In the genomic region with DNA sequence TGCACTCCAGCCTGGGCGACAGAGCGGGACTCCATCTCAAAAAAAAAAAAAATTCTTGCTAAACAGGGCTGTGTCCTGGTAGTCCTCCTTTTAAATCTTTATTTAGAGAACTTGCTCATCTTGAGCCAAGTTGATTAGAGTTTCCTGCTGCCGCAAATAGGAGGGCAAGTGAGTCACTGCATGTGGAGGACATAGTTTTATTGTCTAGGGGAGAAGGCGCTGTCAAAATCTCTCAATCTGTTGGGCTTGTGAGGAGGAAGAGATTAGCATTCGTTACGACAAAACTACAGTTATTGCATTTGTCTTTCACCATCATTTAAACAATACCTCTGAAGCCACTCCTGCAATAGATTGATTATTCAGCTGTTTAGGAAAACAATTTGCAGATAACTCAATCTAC, we compare ENCODE assay signal across 29 cellular contexts. TPM values are rescaled to one million over a fixed set of nuclear protein-coding genes. Genes with fewer than 3 reads are reported as not detected.
DNase-seq lines count a peak whose midpoint lies in the region; ATAC-seq, FAIRE-seq and TF ChIP-seq lines count a peak whose summit lies in the region.
"Had no signal": no experiment of that assay in that cellular context is flagged by ENCODE, and none has a peak within 500 bp of the region (broad histone marks: within the 10 kb centered on the region; RNA-seq: fewer than 3 reads in every experiment).

No MANE protein-coding gene starts in this region.

- TF ChIP-seq POLR2A in GM12878 (IDR thresholded peaks at IDR 0.05; ENCODE audit: low read depth, low read length) = no peak

- H3K36me3 ChIP-seq in GM12878 (ENCODE audit: control insufficient read depth in 2 of 2, insufficient read depth in 2 of 2, low read length in 1 of 2) (no peaks in the 10 kb centered on the region), osteoblast (ENCODE audit: insufficient read depth, low read length) (no peaks in the 10 kb centered on the region), smooth muscle cell (ENCODE audit: low read depth) (no peaks in the 10 kb centered on the region)
- no peaks in the 10 kb centered on the region for H3K36me3 ChIP-seq in CD8-positive, alpha-beta T cell (ENCODE audit: insufficient read depth, low read length)
- H3K36me3 ChIP-seq: brain microvascular endothelial cell, ovary, transverse colon had no signal

- H3K27ac ChIP-seq in GM12878 (ENCODE audit: control insufficient read depth, insufficient read depth) (no peak overlapping the region), osteoblast (ENCODE audit: low read depth, low read length) (no peak overlapping the region), smooth muscle cell (ENCODE audit: low read depth) (no peak overlapping the region)
- no peak overlapping the region for H3K27ac ChIP-seq in CD8-positive, alpha-beta T cell (ENCODE audit: low read depth, low read length)
- H3K27ac ChIP-seq: 22Rv1, brain microvascular endothelial cell, ovary had no signal

- H3K27me3 Mint-ChIP-seq in T-helper 1 cell treated with Interleukin-12 subunit alpha and Interleukin-12 subunit beta and Interleukin-4 antibody, amounts not matched to agents 30 μg/mL and 1 μg/mL, for 36 hours (ENCODE audit: low read depth) = no peaks in the 10 kb centered on the region
- peaks cover 10% of the 10 kb centered on the region for H3K27me3 Mint-ChIP-seq in CD8-positive, alpha-beta T cell (ENCODE audit: low read depth)

- H3K79me2 ChIP-seq in GM12878 (ENCODE audit: control insufficient read depth, insufficient read depth, low read length) (no peaks in the 10 kb centered on the region), osteoblast (ENCODE audit: insufficient read depth, low read length) (no peaks in the 10 kb centered on the region), smooth muscle cell (ENCODE audit: low read depth) (no peaks in the 10 kb centered on the region)

- no peak for TF ChIP-seq CTCF in GM12878 (IDR thresholded peaks at IDR 0.05 in 2 of 3, conservative IDR thresholded peaks at IDR 0.05 in 1 of 3; ENCODE audit: control insufficient read depth in 2 of 3, extremely low read depth in 1 of 3, insufficient read depth in 1 of 3, low read depth in 3 of 3, low read length in 3 of 3)
- no peak for TF ChIP-seq CTCF in osteoblast (IDR thresholded peaks at IDR 0.05; ENCODE audit: extremely low read depth, low read depth, low read length)
- TF ChIP-seq CTCF in CD8-positive, alpha-beta T cell (IDR thresholded peaks at IDR 0.05) = no peak
- no peak for TF ChIP-seq CTCF in smooth muscle cell (IDR thresholded peaks at IDR 0.05; ENCODE audit: borderline replicate concordance, insufficient read depth, poor library complexity, severe bottlenecking)

- peak overlapping the region; percentile 22 for H3K27ac Mint-ChIP-seq in T-helper 1 cell treated with Interleukin-12 subunit alpha and Interleukin-12 subunit beta and Interleukin-4 antibody, amounts not matched to agents 30 μg/mL and 1 μg/mL, for 36 hours
- H3K27ac Mint-ChIP-seq in CD8-positive, alpha-beta T cell = no peak overlapping the region
- H3K27ac Mint-ChIP-seq: activated naive CD4-positive, alpha-beta T cell treated with anti-CD3 and anti-CD28 coated beads, Interleukin-2, amount 50 U/mL, for 72 hours; CD4-positive, alpha-beta T cell; HFFc6; nephron progenitor cell; stimulated activated memory B cell treated with anti-CD40 and anti-IgM and Interleukin-4, amounts not matched to agents 10 μg/mL and 1 μg/mL and 100 μg/mL, for 72 hours; T-cell had no signal

- SMC1A ChIA-PET in GM12878 (lab: Charles Lee; ENCODE audit: uncharacterized antibody, unreplicated experiment) = no interaction called here

- no peak overlapping the region for H3K4me3 Mint-ChIP-seq in T-helper 1 cell treated with Interleukin-12 subunit alpha and Interleukin-12 subunit beta and Interleukin-4 antibody, amounts not matched to agents 30 μg/mL and 1 μg/mL, for 36 hours
- H3K4me3 Mint-ChIP-seq in CD8-positive, alpha-beta T cell = no peak overlapping the region
- H3K4me3 Mint-ChIP-seq: CD4-positive, alpha-beta T cell; HFFc6; nephron progenitor cell; stimulated activated memory B cell treated with anti-CD40 and anti-IgM and Interleukin-4, amounts not matched to agents 10 μg/mL and 1 μg/mL and 100 μg/mL, for 72 hours; T-cell had no signal

- H3K9ac ChIP-seq in GM12878 (ENCODE audit: control insufficient read depth, insufficient read depth, low read length) (no peak overlapping the region), smooth muscle cell (ENCODE audit: low read depth) (no peak overlapping the region)

- RAD21 ChIA-PET in GM12878 (lab: Charles Lee; ENCODE audit: unreplicated experiment) = interaction anchor here (0.7 kb wide), 1 partner anchor 101 kb away, joined by 4 read pairs; no protein-coding TSS in a partner anchor

- TF ChIP-seq RAD21 in GM12878 (IDR thresholded peaks at IDR 0.05; ENCODE audit: insufficient read depth, low read depth, low read length) = no peak

- BruUV-seq in GM12878 (replicated peaks; lab: Mats Ljungman, UMichigan) = no TSS peak

- POLR2A ChIA-PET in GM12878 (lab: Charles Lee) = interaction anchor here (0.6 kb wide), 1 partner anchor 51 kb away, joined by 4 read pairs; no protein-coding TSS in a partner anchor
- POLR2A ChIA-PET in CD8-positive, alpha-beta T cell (lab: Charles Lee) = no interaction called here

- WGBS in GM12878 (ENCODE audit: insufficient coverage, insufficient replicate concordance, low lambda C conversion rate, missing lambda C conversion rate) = 78% methylated on average over 6 of the region's 6 CpGs
- WGBS in smooth muscle cell (ENCODE audit: low lambda C conversion rate) = 63% methylated on average over 6 of the region's 6 CpGs

- H3F3A ChIP-seq in smooth muscle cell (ENCODE audit: low read depth) = no peaks in the 10 kb centered on the region

- H3K9me3 ChIP-seq in GM12878 (replicated peaks; ENCODE audit: control insufficient read depth, insufficient read depth, low read length) = no peaks in the 10 kb centered on the region; the same call in 2 of the 3 replicates
- H3K9me3 ChIP-seq in osteoblast (ENCODE audit: low read depth, low read length) = no peaks in the 10 kb centered on the region
- no peaks in the 10 kb centered on the region for H3K9me3 ChIP-seq in CD8-positive, alpha-beta T cell (ENCODE audit: low read length)
- no peaks in the 10 kb centered on the region for H3K9me3 ChIP-seq in smooth muscle cell (replicated peaks; ENCODE audit: low read depth)
- H3K9me3 ChIP-seq: ovary, transverse colon had no signal

- H3K9me3 Mint-ChIP-seq in T-helper 1 cell treated with Interleukin-12 subunit alpha and Interleukin-12 subunit beta and Interleukin-4 antibody, amounts not matched to agents 30 μg/mL and 1 μg/mL, for 36 hours = peaks cover 30% of the 10 kb centered on the region
- no peaks in the 10 kb centered on the region for H3K9me3 Mint-ChIP-seq in CD8-positive, alpha-beta T cell
- H3K9me3 Mint-ChIP-seq: activated naive CD4-positive, alpha-beta T cell treated with anti-CD3 and anti-CD28 coated beads, Interleukin-2, amount 50 U/mL, for 72 hours; CD4-positive, alpha-beta T cell; HFFc6; nephron progenitor cell; stimulated activated memory B cell treated with anti-CD40 and anti-IgM and Interleukin-4, amounts not matched to agents 10 μg/mL and 1 μg/mL and 100 μg/mL, for 72 hours; T-cell had no signal

- H3K4me2 ChIP-seq in GM12878 (ENCODE audit: control insufficient read depth, insufficient read depth) = no peak overlapping the region
- H3K4me2 ChIP-seq in osteoblast (ENCODE audit: insufficient read depth, low read length) = no peak overlapping the region
- no peak overlapping the region for H3K4me2 ChIP-seq in smooth muscle cell

- H2AFZ ChIP-seq in GM12878 (ENCODE audit: control insufficient read depth, low read depth, low read length) = no peak overlapping the region
- no peak overlapping the region for H2AFZ ChIP-seq in osteoblast (ENCODE audit: low read length)
- H2AFZ ChIP-seq in smooth muscle cell (ENCODE audit: low read depth) = no peak overlapping the region

- CTCF ChIA-PET in GM12878 (lab: Yijun Ruan, JAX) = no interaction called here
- CTCF ChIA-PET in CD8-positive, alpha-beta T cell (lab: Charles Lee) = no interaction called here

- H3K27me3 ChIP-seq in GM12878 (replicated peaks in 1 of 2; ENCODE audit: control insufficient read depth in 2 of 2, insufficient read depth in 2 of 2, low read length in 1 of 2) = peaks cover 0 to 5% of the 10 kb centered on the region in 2 experiments; a peak in 3 of 4 replicates
- H3K27me3 ChIP-seq in osteoblast (ENCODE audit: insufficient read depth, low read length) = peaks cover 42% of the 10 kb centered on the region
- no peaks in the 10 kb centered on the region for H3K27me3 ChIP-seq in CD8-positive, alpha-beta T cell (ENCODE audit: insufficient read depth, low read length)
- H3K27me3 ChIP-seq in smooth muscle cell (ENCODE audit: low read depth) = no peaks in the 10 kb centered on the region
- H3K27me3 ChIP-seq: ovary, transverse colon had no signal

- no peak for TF ChIP-seq EP300 in GM12878 (IDR thresholded peaks at IDR 0.05; ENCODE audit: borderline replicate concordance in 1 of 2, control insufficient read depth in 1 of 2, low read depth in 2 of 2, low read length in 2 of 2)

- H3K4me1 Mint-ChIP-seq in T-helper 1 cell treated with Interleukin-12 subunit alpha and Interleukin-12 subunit beta and Interleukin-4 antibody, amounts not matched to agents 30 μg/mL and 1 μg/mL, for 36 hours (ENCODE audit: low read depth) = peaks cover 40% of the 10 kb centered on the region
- H3K4me1 Mint-ChIP-seq in CD8-positive, alpha-beta T cell (ENCODE audit: low read depth) = peaks cover 26% of the 10 kb centered on the region

- H3K36me3 Mint-ChIP-seq in T-helper 1 cell treated with Interleukin-12 subunit alpha and Interleukin-12 subunit beta and Interleukin-4 antibody, amounts not matched to agents 30 μg/mL and 1 μg/mL, for 36 hours (ENCODE audit: low read depth) = peaks cover 33% of the 10 kb centered on the region
- H3K36me3 Mint-ChIP-seq in CD8-positive, alpha-beta T cell = no peaks in the 10 kb centered on the region
- H3K36me3 Mint-ChIP-seq: stimulated activated memory B cell treated with anti-CD40 and anti-IgM and Interleukin-4, amounts not matched to agents 10 μg/mL and 1 μg/mL and 100 μg/mL, for 72 hours; T-cell had no signal

- intact Hi-C loops in GM12878 (cut with micrococcal nuclease; ENCODE audit: unreplicated experiment) = no loop called here
- intact Hi-C loops in CD8-positive, alpha-beta T cell (cut with DNase I, micrococcal nuclease) = no loop called here

- in situ Hi-C loops in GM12878 (cut with MboI) = no loop called here

- no peak for DNase-seq in T-helper 1 cell
- DNase-seq in NOMO-1 treated with DMSO at 0.1 percent for 48 hours (lab: John Stamatoyannopoulos, UW; ENCODE audit: unreplicated experiment) = peak; percentile 95
- DNase-seq in GM12878 (ENCODE audit: low read depth, low spot score) = no peak
- DNase-seq in osteoblast (ENCODE audit: insufficient read length, low spot score, missing footprints) = peak; percentile 57
- no peak for DNase-seq in CD8-positive, alpha-beta T cell
- no peak for DNase-seq in smooth muscle cell (lab: John Stamatoyannopoulos, UW; ENCODE audit: unreplicated experiment)
- DNase-seq: activated T-cell treated with anti-CD3 and anti-CD28 coated beads for 4 hours; amygdala; brain microvascular endothelial cell; CD4-positive, alpha-beta T cell; HFFc6; NCI-H1436; NCI-H2081 treated with DMSO at 0.1 percent for 48 hours; NCI-H748 treated with DMSO at 0.1 percent for 48 hours; nephron progenitor cell; RPMI8226; T-cell; transverse colon had no signal

- FAIRE-seq in GM12878 (lab: Jason Lieb, UNC) = peak; percentile 27
- FAIRE-seq: D721Med, H1 had no signal

- H3K4me3 ChIP-seq in GM12878 = no peak overlapping the region
- H3K4me3 ChIP-seq in osteoblast (ENCODE audit: insufficient read depth, low read length) = no peak overlapping the region
- H3K4me3 ChIP-seq in CD8-positive, alpha-beta T cell (ENCODE audit: low read depth, low read length) = no peak overlapping the region
- H3K4me3 ChIP-seq in smooth muscle cell = no peak overlapping the region
- H3K4me3 ChIP-seq: ovary, transverse colon had no signal

- no peak for ATAC-seq in GM12878
- ATAC-seq in CD8-positive, alpha-beta T cell = no peak
- ATAC-seq in GM21390 (IDR thresholded peaks at IDR 0.05; ENCODE audit: unreplicated experiment) = no peak
- ATAC-seq: activated naive CD4-positive, alpha-beta T cell treated with anti-CD3 and anti-CD28 coated beads, Interleukin-2, amount 50 U/mL, for 72 hours; left lobe of liver; stimulated activated memory B cell treated with anti-CD40 and anti-IgM and Interleukin-4, amounts not matched to agents 10 μg/mL and 1 μg/mL and 100 μg/mL, for 72 hours; T-cell had no signal

- H3K4me1 ChIP-seq in GM12878 (ENCODE audit: control insufficient read depth, insufficient read depth, low read length) = no peaks in the 10 kb centered on the region
- H3K4me1 ChIP-seq in osteoblast (ENCODE audit: insufficient read depth, low read length) = no peaks in the 10 kb centered on the region
- peaks cover 34% of the 10 kb centered on the region for H3K4me1 ChIP-seq in CD8-positive, alpha-beta T cell (ENCODE audit: insufficient read depth, low read length)
- H3K4me1 ChIP-seq in smooth muscle cell (ENCODE audit: low read depth) = peaks cover under 1% of the 10 kb centered on the region

- no peaks in the 10 kb centered on the region for H4K20me1 ChIP-seq in GM12878 (ENCODE audit: control insufficient read depth, insufficient read depth)
- H4K20me1 ChIP-seq in osteoblast (ENCODE audit: insufficient read depth, low read length) = no peaks in the 10 kb centered on the region
- H4K20me1 ChIP-seq in smooth muscle cell (ENCODE audit: low read depth) = no peaks in the 10 kb centered on the region

RNA-seq across cellular contexts. Expression of a gene that starts 11.5 kb away (rescaled TPM):
- 0.19 TPM in 1 of 2 replicates, not detected in the other for total RNA-seq in GM12878 (2013; cell fraction: nucleolus; rRNA removed)
- total RNA-seq in GM12878 (2014; rRNA removed) = 0.16 and 0.23 TPM in 2 replicates
- 0.14 and 0.31 TPM in 2 replicates for total RNA-seq in GM12878 (2014; rRNA removed; fragmentation: Illumina TruSeq; extraction: Trizol)
- 0.46 and 0.51 TPM in 2 replicates for total RNA-seq in GM12878 (2021)
- polyA plus RNA-seq in GM12878 (2011; ENCODE audit: low read depth) = 0.54 TPM
- polyA plus RNA-seq in GM12878 (2011; rRNA removed) = not detected in 2 replicates
- not detected in 2 replicates for polyA plus RNA-seq in GM12878 (2011; cell fraction: cytosol; rRNA removed)
- polyA plus RNA-seq in GM12878 (2011; cell fraction: nucleus; rRNA removed) = under 0.01 TPM in 1 of 2 replicates, not detected in the other
- 0.81 and 0.86 TPM in 2 replicates for polyA plus RNA-seq in GM12878 (2012)
- polyA plus RNA-seq in GM12878 (2014; fragmentation: Illumina TruSeq; extraction: Trizol) = 0.32 TPM in 1 of 2 replicates, not detected in the other
- under 1 TPM in 1 of 2 experiments, not detected in 1; 0.02 TPM for polyA plus RNA-seq in GM12878 (2014; fragmentation: Nextera tagmentation; extraction: Ambion mirVana)
- 0.05 and 0.72 TPM in 2 replicates for polyA plus RNA-seq in GM12878 (2014; rRNA removed)
- polyA plus RNA-seq in GM12878 (2016; fragmentation: Nextera tagmentation; extraction: Ambion mirVana) = not detected
- 0.07 and 0.15 TPM in 2 replicates for polyA minus RNA-seq in GM12878 (2011; rRNA and poly(A)+ RNA removed)
- not detected in 2 replicates for polyA minus RNA-seq in GM12878 (2011; cell fraction: cytosol; rRNA and poly(A)+ RNA removed)
- under 0.01 TPM in 1 of 2 replicates, not detected in the other for polyA minus RNA-seq in GM12878 (2011; cell fraction: nucleus; rRNA and poly(A)+ RNA removed)
- not detected in 2 replicates for total RNA-seq in osteoblast
- not detected for total RNA-seq in CD8-positive, alpha-beta T cell
- not detected in 2 replicates for total RNA-seq in smooth muscle cell
- 0.52 TPM in 1 of 2 replicates, not detected in the other for polyA plus RNA-seq in smooth muscle cell
- total RNA-seq: CD4-positive, alpha-beta T cell; HFFc6; MCF 10A; subcutaneous adipose tissue had no signal

Comparison
In these comparisons a context has a peak if more than half of its experiments do, and no peak if none do; other contexts are left out.
1. DNase-seq: peak in NOMO-1 treated with DMSO at 0.1 percent for 48 hours (single experiment) and osteoblast (single experiment); none in T-helper 1 cell (0 of 5), GM12878 (single experiment), CD8-positive, alpha-beta T cell (0 of 7) and smooth muscle cell (single experiment).